20 cellular contexts compared by ENCODE assay signal in the genomic region with DNA sequence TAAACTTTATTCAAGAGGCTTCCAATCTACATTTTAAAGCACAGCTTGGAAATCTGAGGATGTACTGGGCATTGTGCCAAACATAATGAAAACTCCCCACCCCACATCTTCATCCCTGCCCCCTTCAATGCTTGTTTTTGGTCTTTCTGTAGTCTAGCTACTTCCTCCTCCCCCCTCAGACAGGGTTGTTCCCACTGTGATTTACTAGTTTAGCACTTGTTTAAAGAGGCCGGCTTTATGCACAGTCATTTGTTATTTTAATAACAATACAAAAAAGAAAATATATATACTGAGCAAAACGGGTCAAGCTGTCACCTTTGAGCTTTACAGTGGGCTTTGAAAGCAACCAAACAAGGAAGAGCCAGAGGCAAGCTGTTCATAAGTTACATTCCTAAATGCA.
A peak's percentile ranks its signal among the peaks of the same experiment; 100 is the strongest.
DNase-seq lines count a peak whose midpoint lies in the region; ATAC-seq and TF ChIP-seq lines count a peak whose summit lies in the region.
"Had no signal": no experiment of that assay in that cellular context is flagged by ENCODE, and none has a peak within 500 bp of the region (broad histone marks: within the 10 kb centered on the region; RNA-seq: fewer than 3 reads in every experiment).

No MANE protein-coding gene starts in this region.

- no peaks in the 10 kb centered on the region for H3K36me3 ChIP-seq in left ventricle myocardium inferior
- no peaks in the 10 kb centered on the region for H3K36me3 ChIP-seq in mesenchymal stem cell (ENCODE audit: control insufficient read depth in 1 of 2, insufficient read depth in 2 of 2, low read depth in 1 of 2, low read length in 2 of 2)
- H3K36me3 ChIP-seq: esophagus squamous epithelium, tibial artery had no signal

- H3K9me3 ChIP-seq in right cardiac atrium (ENCODE audit: control insufficient read depth, low read length) (no peaks in the 10 kb centered on the region), left ventricle myocardium inferior (replicated peaks) (no peaks in the 10 kb centered on the region), mesenchymal stem cell (ENCODE audit: control insufficient read depth, low read length) (no peaks in the 10 kb centered on the region)
- H3K9me3 ChIP-seq: esophagus squamous epithelium, tibial artery had no signal

- no peaks in the 10 kb centered on the region for H3K4me1 Mint-ChIP-seq in activated T-helper 1 cell treated with anti-CD3 and anti-CD28 coated beads, Interleukin-12 subunit alpha, Interleukin-12 subunit beta, Interleukin-2, Interleukin-4 antibody, amounts not matched to agents 30 ng/mL and 10 ng/mL and 1 ng/mL, durations not matched to agents 14 hours and 24 hours and 36 hours (ENCODE audit: low read depth)
- H3K4me1 Mint-ChIP-seq: memory B cell had no signal

- H3K9ac ChIP-seq in mesenchymal stem cell (ENCODE audit: low read length): no peak overlapping the region

- H3K9me3 Mint-ChIP-seq in activated T-helper 1 cell treated with anti-CD3 and anti-CD28 coated beads, Interleukin-12 subunit alpha, Interleukin-12 subunit beta, Interleukin-2, Interleukin-4 antibody, amounts not matched to agents 30 ng/mL and 10 ng/mL and 1 ng/mL, durations not matched to agents 14 hours and 24 hours and 36 hours: no peaks in the 10 kb centered on the region
- H3K9me3 Mint-ChIP-seq: neural crest cell had no signal

- H2BK15ac ChIP-seq in mesenchymal stem cell (ENCODE audit: low read depth, poor library complexity, severe bottlenecking): no peak overlapping the region

- no peak overlapping the region for H4K8ac ChIP-seq in mesenchymal stem cell (ENCODE audit: low read length)

- no peak overlapping the region for H3K14ac ChIP-seq in mesenchymal stem cell (ENCODE audit: low read length in 2 of 2)

- H3K4me3 ChIP-seq in right cardiac atrium (ENCODE audit: low read length): no peak overlapping the region
- H3K4me3 ChIP-seq in left ventricle myocardium inferior: no peak overlapping the region
- H3K4me3 ChIP-seq in mesenchymal stem cell (ENCODE audit: insufficient read depth in 1 of 2, low read depth in 1 of 2, low read length in 2 of 2): no peak overlapping the region
- H3K4me3 ChIP-seq: esophagus squamous epithelium, tibial artery had no signal

- no peak overlapping the region for H2AK5ac ChIP-seq in mesenchymal stem cell (ENCODE audit: low read length, severe bottlenecking)

- H3K4me1 ChIP-seq in right cardiac atrium (ENCODE audit: control insufficient read depth, insufficient read depth, low read length) (no peaks in the 10 kb centered on the region), left ventricle myocardium inferior (peaks cover 44% of the 10 kb centered on the region), mesenchymal stem cell (ENCODE audit: control insufficient read depth, insufficient read depth, low read depth, low read length) (peaks cover 1% of the 10 kb centered on the region)
- H3K4me1 ChIP-seq: esophagus squamous epithelium, tibial artery had no signal

- peak overlapping the region in 1 of 2 experiments; percentile 78 for H3K18ac ChIP-seq in mesenchymal stem cell (ENCODE audit: low read depth in 1 of 2, low read length in 2 of 2)

- H3K27ac ChIP-seq in right cardiac atrium (ENCODE audit: low read length): peak overlapping the region; percentile 58
- no peak overlapping the region for H3K27ac ChIP-seq in left ventricle myocardium inferior (replicated peaks)
- peak overlapping the region; percentile 46 for H3K27ac ChIP-seq in mesenchymal stem cell (ENCODE audit: low read length, poor library complexity, severe bottlenecking)
- H3K27ac ChIP-seq: esophagus squamous epithelium, tibial artery had no signal

- H2BK12ac ChIP-seq in mesenchymal stem cell (ENCODE audit: low read length in 2 of 2): no peak overlapping the region

- H4K91ac ChIP-seq in mesenchymal stem cell (ENCODE audit: low read length): no peak overlapping the region

- peak overlapping the region in 1 of 2 experiments; percentile 95 for H3K4ac ChIP-seq in mesenchymal stem cell (ENCODE audit: low read depth in 1 of 2, low read length in 2 of 2)

- no peak overlapping the region for H2BK5ac ChIP-seq in mesenchymal stem cell (ENCODE audit: low read depth, low read length, poor library complexity, severe bottlenecking)

- no peak overlapping the region for H3K23ac ChIP-seq in mesenchymal stem cell (ENCODE audit: low read length in 2 of 2)

- no peak for DNase-seq in right cardiac atrium
- no peak for DNase-seq in left ventricle myocardium inferior
- peak; percentile 30 for DNase-seq in astrocyte of the hippocampus (ENCODE audit: low read depth, low spot score)
- peak; percentile 34 for DNase-seq in mesenchymal stem cell
- DNase-seq in NCI-H128 (lab: John Stamatoyannopoulos, UW; ENCODE audit: unreplicated experiment): no peak
- DNase-seq in activated T-helper 1 cell treated with anti-CD3 and anti-CD28 coated beads, Interleukin-12 subunit alpha, Interleukin-12 subunit beta, Interleukin-2, Interleukin-4 antibody, amounts not matched to agents 30 ng/mL and 10 ng/mL and 1 ng/mL, durations not matched to agents 14 hours and 24 hours and 36 hours (ENCODE audit: low spot score): no peak
- DNase-seq: activated CD4-positive, CD25-positive, alpha-beta regulatory T cell; activated CD8-positive, alpha-beta memory T cell treated with anti-CD3 and anti-CD28 coated beads for 24 hours; caudate nucleus; CD4-positive, alpha-beta T cell; DMS79; effector CD4-positive, alpha-beta T cell; esophagus squamous epithelium; NCI-H187; stimulated activated naive CD4-positive, alpha-beta T cell treated with Interleukin-2 at 50 U/mL for 16 hours; tibial artery had no signal

- H3K27ac Mint-ChIP-seq in activated T-helper 1 cell treated with anti-CD3 and anti-CD28 coated beads, Interleukin-12 subunit alpha, Interleukin-12 subunit beta, Interleukin-2, Interleukin-4 antibody, amounts not matched to agents 30 ng/mL and 10 ng/mL and 1 ng/mL, durations not matched to agents 14 hours and 24 hours and 36 hours: no peak overlapping the region
- H3K27ac Mint-ChIP-seq: CD4-positive, alpha-beta T cell; memory B cell had no signal

- ATAC-seq in right cardiac atrium: no peak
- no peak for ATAC-seq in HG02678 (IDR thresholded peaks at IDR 0.05; ENCODE audit: unreplicated experiment)
- ATAC-seq in HG03354 (IDR thresholded peaks at IDR 0.05; ENCODE audit: poor library complexity, severe bottlenecking, unreplicated experiment): no peak

- no peaks in the 10 kb centered on the region for H3K36me3 Mint-ChIP-seq in activated T-helper 1 cell treated with anti-CD3 and anti-CD28 coated beads, Interleukin-12 subunit alpha, Interleukin-12 subunit beta, Interleukin-2, Interleukin-4 antibody, amounts not matched to agents 30 ng/mL and 10 ng/mL and 1 ng/mL, durations not matched to agents 14 hours and 24 hours and 36 hours (ENCODE audit: low read depth)
- H3K36me3 Mint-ChIP-seq: memory B cell had no signal

- WGBS in right cardiac atrium: 26% methylated on average over 2 of the region's 2 CpGs
- 5% methylated on average over 1 of the region's 2 CpGs for WGBS in mesenchymal stem cell

- no peak overlapping the region for H3K4me3 Mint-ChIP-seq in activated T-helper 1 cell treated with anti-CD3 and anti-CD28 coated beads, Interleukin-12 subunit alpha, Interleukin-12 subunit beta, Interleukin-2, Interleukin-4 antibody, amounts not matched to agents 30 ng/mL and 10 ng/mL and 1 ng/mL, durations not matched to agents 14 hours and 24 hours and 36 hours
- H3K4me3 Mint-ChIP-seq: CD4-positive, alpha-beta T cell; memory B cell; neural crest cell had no signal

- intact Hi-C loops in right cardiac atrium (cut with DNase I) (no loop called here), left ventricle myocardium inferior (cut with micrococcal nuclease) (no loop called here)
- intact Hi-C loops in activated T-helper 1 cell treated with anti-CD3 and anti-CD28 coated beads, Interleukin-12 subunit alpha, Interleukin-12 subunit beta, Interleukin-2, Interleukin-4 antibody, amounts not matched to agents 30 ng/mL and 10 ng/mL and 1 ng/mL, durations not matched to agents 14 hours and 24 hours and 36 hours (cut with micrococcal nuclease): no loop called here

- H3K27me3 Mint-ChIP-seq in activated T-helper 1 cell treated with anti-CD3 and anti-CD28 coated beads, Interleukin-12 subunit alpha, Interleukin-12 subunit beta, Interleukin-2, Interleukin-4 antibody, amounts not matched to agents 30 ng/mL and 10 ng/mL and 1 ng/mL, durations not matched to agents 14 hours and 24 hours and 36 hours (ENCODE audit: insufficient read depth): no peaks in the 10 kb centered on the region
- H3K27me3 Mint-ChIP-seq: CD4-positive, alpha-beta T cell; memory B cell had no signal

- H2BK120ac ChIP-seq in mesenchymal stem cell (ENCODE audit: low read depth, low read length): no peak overlapping the region

- no peak overlapping the region for H3K4me2 ChIP-seq in mesenchymal stem cell (ENCODE audit: low read length, poor library complexity, severe bottlenecking)

- H3K27me3 ChIP-seq in right cardiac atrium (ENCODE audit: control insufficient read depth, insufficient read depth): no peaks in the 10 kb centered on the region
- no peaks in the 10 kb centered on the region for H3K27me3 ChIP-seq in left ventricle myocardium inferior (ENCODE audit: low read depth)
- H3K27me3 ChIP-seq in mesenchymal stem cell (ENCODE audit: control insufficient read depth in 1 of 2, insufficient read depth in 1 of 2, low read length in 2 of 2): no peaks in the 10 kb centered on the region
- H3K27me3 ChIP-seq: esophagus squamous epithelium, tibial artery had no signal

- peak overlapping the region; percentile 61 for H2AFZ ChIP-seq in mesenchymal stem cell (ENCODE audit: low read depth, low read length)

- H3K79me1 ChIP-seq in mesenchymal stem cell (replicated peaks; ENCODE audit: low read length, poor library complexity, severe bottlenecking): no peaks in the 10 kb centered on the region

- no peak for TF ChIP-seq CTCF in left ventricle myocardium inferior (IDR thresholded peaks at IDR 0.05; ENCODE audit: borderline replicate concordance)

Comparison
In these comparisons a context has a peak if more than half of its experiments do, and no peak if none do; other contexts are left out.
1. DNase-seq: peak in astrocyte of the hippocampus (single experiment) and mesenchymal stem cell (single experiment); none in right cardiac atrium (0 of 3), left ventricle myocardium inferior (single experiment), NCI-H128 (single experiment) and activated T-helper 1 cell treated with anti-CD3 and anti-CD28 coated beads, Interleukin-12 subunit alpha, Interleukin-12 subunit beta, Interleukin-2, Interleukin-4 antibody, amounts not matched to agents 30 ng/mL and 10 ng/mL and 1 ng/mL, durations not matched to agents 14 hours and 24 hours and 36 hours (single experiment).